15 cellular contexts compared by ENCODE assay signal in genomic region chr1:36871146-36871971, GRCh38.
A peak's percentile ranks its signal among the peaks of the same experiment; 100 is the strongest.
DNase-seq lines count a peak whose midpoint lies in the region; TF ChIP-seq lines count a peak whose summit lies in the region.
"Had no signal": no experiment of that assay in that cellular context is flagged by ENCODE, and none has a peak within 500 bp of the region (broad histone marks: within the 10 kb centered on the region; RNA-seq: fewer than 3 reads in every experiment).

No MANE protein-coding gene starts in this region.

- in situ Hi-C loops in G401 (cut with HindIII; ENCODE audit: low sequenced_read_pairs) = no loop called here

- H3K9me3 Mint-ChIP-seq in chondrocyte (ENCODE audit: low read depth) (no peaks in the 10 kb centered on the region), immature natural killer cell (no peaks in the 10 kb centered on the region)
- H3K9me3 Mint-ChIP-seq: activated CD4-positive, alpha-beta memory T cell treated with anti-CD3 and anti-CD28 coated beads, Interleukin-2, amount 10 ng/mL, durations not matched to agents 7 days and 5 days; H9; naive B cell had no signal

- no peak overlapping the region for H3K9ac ChIP-seq in rectal smooth muscle tissue (ENCODE audit: low read length)

- H3K36me3 ChIP-seq in rectal smooth muscle tissue (ENCODE audit: control insufficient read depth, insufficient read depth, low read length) = no peaks in the 10 kb centered on the region

- no peak overlapping the region for H3K4me3 Mint-ChIP-seq in chondrocyte (ENCODE audit: unreplicated experiment)
- no peak overlapping the region for H3K4me3 Mint-ChIP-seq in immature natural killer cell
- H3K4me3 Mint-ChIP-seq: activated CD4-positive, alpha-beta memory T cell treated with anti-CD3 and anti-CD28 coated beads, Interleukin-2, amount 10 ng/mL, durations not matched to agents 7 days and 5 days; H9; naive B cell had no signal

- no peaks in the 10 kb centered on the region for H3K27me3 ChIP-seq in rectal smooth muscle tissue (ENCODE audit: control insufficient read depth, insufficient read depth, low read length)

- H3K36me3 Mint-ChIP-seq in chondrocyte (ENCODE audit: low read depth) = no peaks in the 10 kb centered on the region
- no peaks in the 10 kb centered on the region for H3K36me3 Mint-ChIP-seq in immature natural killer cell
- H3K36me3 Mint-ChIP-seq: naive B cell had no signal

- H3K4me1 ChIP-seq in rectal smooth muscle tissue (ENCODE audit: control insufficient read depth, insufficient read depth, low read length) = no peaks in the 10 kb centered on the region

- H3K4me1 Mint-ChIP-seq in chondrocyte (ENCODE audit: low read depth) (no peaks in the 10 kb centered on the region), immature natural killer cell (no peaks in the 10 kb centered on the region)
- H3K4me1 Mint-ChIP-seq: activated CD4-positive, alpha-beta memory T cell treated with anti-CD3 and anti-CD28 coated beads, Interleukin-2, amount 10 ng/mL, durations not matched to agents 7 days and 5 days; naive B cell had no signal

- no peaks in the 10 kb centered on the region for H3K27me3 Mint-ChIP-seq in chondrocyte (ENCODE audit: low read depth)
- H3K27me3 Mint-ChIP-seq in immature natural killer cell (ENCODE audit: low read depth in 3 of 3) = peaks cover 2 to 4% (median 2%) of the 10 kb centered on the region in 3 donors
- H3K27me3 Mint-ChIP-seq: activated CD4-positive, alpha-beta memory T cell treated with anti-CD3 and anti-CD28 coated beads, Interleukin-2, amount 10 ng/mL, durations not matched to agents 7 days and 5 days had no signal

- peak overlapping the region; percentile 14 for H3K27ac ChIP-seq in rectal smooth muscle tissue (ENCODE audit: low read depth, low read length)

- H3K4me3 ChIP-seq in rectal smooth muscle tissue (ENCODE audit: low read length) = no peak overlapping the region

- no peak for TF ChIP-seq CTCF in chondrocyte (IDR thresholded peaks at IDR 0.05)

- peak; percentile 92 for DNase-seq in G401 (ENCODE audit: low spot score)
- DNase-seq in NCI-H2171 treated with DMSO at 0.1 percent for 48 hours (lab: John Stamatoyannopoulos, UW) = peak; percentile 94
- DNase-seq in chondrocyte (ENCODE audit: low spot score) = peak; percentile 57
- DNase-seq in stimulated activated CD4-positive, alpha-beta T cell treated with anti-CD3 and anti-CD28 coated beads, Interleukin-1b, Interleukin-23, amount 100 ng/mL, for 48 hours = no peak
- DNase-seq in immature natural killer cell = no peak
- no peak for DNase-seq in activated T-cell treated with anti-CD3 and anti-CD28 coated beads, Interleukin-2, amount 50 U/mL, for 1 hour
- DNase-seq in activated CD4-positive, alpha-beta T cell treated with anti-CD3 and anti-CD28 coated beads, Interleukin-2, amount 50 U/mL, for 4 hours = no peak
- DNase-seq: activated CD4-positive, alpha-beta memory T cell treated with anti-CD3 and anti-CD28 coated beads, Interleukin-2, amount 10 ng/mL, durations not matched to agents 7 days and 5 days; H9; Kasumi-1; left cardiac atrium; naive B cell; NCI-H2227 treated with DMSO at 0.1 percent for 48 hours; RPMI8226 had no signal

- H3K27ac Mint-ChIP-seq in chondrocyte (ENCODE audit: unreplicated experiment) = no peak overlapping the region
- H3K27ac Mint-ChIP-seq in immature natural killer cell = no peak overlapping the region
- H3K27ac Mint-ChIP-seq: activated CD4-positive, alpha-beta memory T cell treated with anti-CD3 and anti-CD28 coated beads, Interleukin-2, amount 10 ng/mL, durations not matched to agents 7 days and 5 days had no signal

Comparison
In these comparisons a context has a peak if more than half of its experiments do, and no peak if none do; other contexts are left out.
1. DNase-seq: peak in G401 (single experiment), NCI-H2171 treated with DMSO at 0.1 percent for 48 hours (single experiment) and chondrocyte (single experiment); none in stimulated activated CD4-positive, alpha-beta T cell treated with anti-CD3 and anti-CD28 coated beads, Interleukin-1b, Interleukin-23, amount 100 ng/mL, for 48 hours (single experiment), immature natural killer cell (0 of 3), activated T-cell treated with anti-CD3 and anti-CD28 coated beads, Interleukin-2, amount 50 U/mL, for 1 hour (single experiment) and activated CD4-positive, alpha-beta T cell treated with anti-CD3 and anti-CD28 coated beads, Interleukin-2, amount 50 U/mL, for 4 hours (0 of 2).